In the genomic region with DNA sequence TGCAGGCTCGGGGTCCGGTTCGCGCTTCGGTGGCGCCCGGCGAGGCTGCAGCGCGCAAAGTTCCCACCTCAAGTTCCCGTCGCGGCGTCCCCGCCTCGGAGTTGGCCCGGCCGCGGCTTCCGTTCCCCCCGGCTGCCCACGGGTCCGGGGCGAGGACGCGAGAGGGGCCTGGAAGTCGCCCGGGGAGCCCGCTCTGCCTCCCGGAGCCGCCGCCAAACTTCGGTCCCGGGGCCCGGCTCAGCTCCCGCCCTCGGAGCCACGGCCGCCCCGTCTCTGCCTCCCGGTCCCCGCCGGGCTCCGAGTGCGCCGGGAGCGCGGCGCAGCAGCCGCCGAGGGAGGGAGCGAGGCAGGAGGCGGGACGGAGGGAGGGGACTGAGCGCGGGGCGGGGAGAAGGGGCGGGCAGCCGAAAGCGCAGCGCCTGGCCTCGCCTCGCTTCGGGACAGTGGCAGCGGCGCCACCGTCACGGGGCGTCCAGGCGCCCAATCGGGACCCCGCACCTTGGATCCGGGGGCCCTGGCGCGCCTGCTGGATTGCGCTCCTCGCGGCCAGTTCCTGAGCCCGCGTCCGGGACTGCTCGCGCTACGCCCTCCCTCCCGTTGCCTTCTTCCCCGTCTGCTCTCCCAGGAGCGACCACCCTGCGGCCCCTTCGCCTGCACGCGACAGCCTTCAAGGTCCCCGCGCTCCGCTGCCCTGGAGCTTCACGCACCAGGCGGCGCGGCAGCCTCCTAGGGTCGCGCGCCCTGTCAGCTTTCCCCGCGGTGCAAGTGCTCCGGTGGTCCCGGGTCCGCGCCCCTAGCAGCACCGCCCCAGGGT, we compare ENCODE assay signal across 8 cellular contexts. TPM values are rescaled to one million over a fixed set of nuclear protein-coding genes. Genes with fewer than 3 reads are reported as not detected.
DNase-seq lines count a peak whose midpoint lies in the region; ATAC-seq lines count a peak whose summit lies in the region.

A gene with protein sequence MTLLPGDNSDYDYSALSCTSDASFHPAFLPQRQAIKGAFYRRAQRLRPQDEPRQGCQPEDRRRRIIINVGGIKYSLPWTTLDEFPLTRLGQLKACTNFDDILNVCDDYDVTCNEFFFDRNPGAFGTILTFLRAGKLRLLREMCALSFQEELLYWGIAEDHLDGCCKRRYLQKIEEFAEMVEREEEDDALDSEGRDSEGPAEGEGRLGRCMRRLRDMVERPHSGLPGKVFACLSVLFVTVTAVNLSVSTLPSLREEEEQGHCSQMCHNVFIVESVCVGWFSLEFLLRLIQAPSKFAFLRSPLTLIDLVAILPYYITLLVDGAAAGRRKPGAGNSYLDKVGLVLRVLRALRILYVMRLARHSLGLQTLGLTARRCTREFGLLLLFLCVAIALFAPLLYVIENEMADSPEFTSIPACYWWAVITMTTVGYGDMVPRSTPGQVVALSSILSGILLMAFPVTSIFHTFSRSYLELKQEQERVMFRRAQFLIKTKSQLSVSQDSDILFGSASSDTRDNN (minus strand): TSS at position 305 of the 814 bp plus-strand sequence. CDS start 12,769 bp downstream, outside the sequence.

- H3K36me3 ChIP-seq in CD4-positive, CD25-positive, alpha-beta regulatory T cell (ENCODE audit: control insufficient read depth, insufficient read depth, low read length) = no peaks in the 10 kb centered on the region
- no peaks in the 10 kb centered on the region for H3K36me3 ChIP-seq in SK-N-MC (ENCODE audit: insufficient read depth, low read length)

- H3K4me1 ChIP-seq in CD4-positive, CD25-positive, alpha-beta regulatory T cell (ENCODE audit: control insufficient read depth, insufficient read depth, low read length, poor library complexity, severe bottlenecking) = peaks cover 8% of the 10 kb centered on the region

- H3K9me3 ChIP-seq in CD4-positive, CD25-positive, alpha-beta regulatory T cell (ENCODE audit: control insufficient read depth in 2 of 2, low read length in 2 of 2) = no peaks in the 10 kb centered on the region
- no peaks in the 10 kb centered on the region for H3K9me3 ChIP-seq in SK-N-MC (ENCODE audit: low read depth, low read length)

- H3K27me3 ChIP-seq in CD4-positive, CD25-positive, alpha-beta regulatory T cell (ENCODE audit: control insufficient read depth, insufficient read depth, low read length) = peaks cover 12% of the 10 kb centered on the region

- H3K4me3 Mint-ChIP-seq in CD4-positive, CD25-positive, alpha-beta regulatory T cell = peak within 1 kb of the TSS in 3 of 4 donors; percentile 51 to 81 (median 70)

- intact Hi-C loops in sciatic nerve (cut with DNase I) = no loop called here

- peak in 1 of 2 donors; percentile 32 for ATAC-seq in CD4-positive, CD25-positive, alpha-beta regulatory T cell (ENCODE audit: low read depth in 2 of 2)
- ATAC-seq in HG02759 (IDR thresholded peaks at IDR 0.05; ENCODE audit: unreplicated experiment) (peak; percentile 60), sciatic nerve (peak; percentile 76), GM18511 (IDR thresholded peaks at IDR 0.05; ENCODE audit: unreplicated experiment) (no peak)

- H3K27me3 Mint-ChIP-seq in CD4-positive, CD25-positive, alpha-beta regulatory T cell = peaks cover 63% of the 10 kb centered on the region

- H3K36me3 Mint-ChIP-seq in CD4-positive, CD25-positive, alpha-beta regulatory T cell = no peaks in the 10 kb centered on the region

- no peak within 1 kb of the TSS for H3K27ac ChIP-seq in CD4-positive, CD25-positive, alpha-beta regulatory T cell (ENCODE audit: insufficient read depth, low read length, poor library complexity, severe bottlenecking)
- no peak within 1 kb of the TSS for H3K27ac ChIP-seq in SK-N-MC

- H3K9ac ChIP-seq in SK-N-MC (ENCODE audit: insufficient read length) = peak within 1 kb of the TSS; percentile 81

- peak in 1 of 3 donors; percentile 48 for DNase-seq in CD4-positive, CD25-positive, alpha-beta regulatory T cell
- DNase-seq in SK-N-MC (ENCODE audit: low read depth, low spot score) = no peak
- peak; percentile 93 for DNase-seq in astrocyte of the hippocampus (ENCODE audit: low read depth, low spot score)
- peak in 32 of 51 donors; percentile 8 to 66 (median 29) for DNase-seq in hypothalamus (lab: John Stamatoyannopoulos, UW)
- no peak for DNase-seq in sciatic nerve (ENCODE audit: low spot score)
- no peak for DNase-seq in NCI-H1092 (lab: John Stamatoyannopoulos, UW)

- no peak within 1 kb of the TSS for H3K27ac Mint-ChIP-seq in CD4-positive, CD25-positive, alpha-beta regulatory T cell

- H3K4me1 Mint-ChIP-seq in CD4-positive, CD25-positive, alpha-beta regulatory T cell = peaks cover 0 to 14% (median 5%) of the 10 kb centered on the region in 4 donors

- H3K9me3 Mint-ChIP-seq in CD4-positive, CD25-positive, alpha-beta regulatory T cell = peaks cover 0 to 6% (median 0%) of the 10 kb centered on the region in 7 donors

- no peak within 1 kb of the TSS for H3K4me3 ChIP-seq in CD4-positive, CD25-positive, alpha-beta regulatory T cell (ENCODE audit: low read depth, low read length)
- H3K4me3 ChIP-seq in SK-N-MC = peak within 1 kb of the TSS; percentile 87

RNA-seq across cellular contexts. Expression of the gene that starts here (rescaled TPM):
- not detected for total RNA-seq in CD4-positive, CD25-positive, alpha-beta regulatory T cell
- polyA plus RNA-seq in CD4-positive, CD25-positive, alpha-beta regulatory T cell = under 1 TPM in 2 of 4 donors, not detected in 2; 0.24 to 0.27 TPM
- 3.5 TPM for total RNA-seq in sciatic nerve

Comparison
In these comparisons a context has a peak if more than half of its experiments do, and no peak if none do; other contexts are left out.
1. DNase-seq: peak in astrocyte of the hippocampus (single experiment) and hypothalamus (32 of 51); none in SK-N-MC (single experiment), sciatic nerve (single experiment) and NCI-H1092 (single experiment).